In the genomic region with DNA sequence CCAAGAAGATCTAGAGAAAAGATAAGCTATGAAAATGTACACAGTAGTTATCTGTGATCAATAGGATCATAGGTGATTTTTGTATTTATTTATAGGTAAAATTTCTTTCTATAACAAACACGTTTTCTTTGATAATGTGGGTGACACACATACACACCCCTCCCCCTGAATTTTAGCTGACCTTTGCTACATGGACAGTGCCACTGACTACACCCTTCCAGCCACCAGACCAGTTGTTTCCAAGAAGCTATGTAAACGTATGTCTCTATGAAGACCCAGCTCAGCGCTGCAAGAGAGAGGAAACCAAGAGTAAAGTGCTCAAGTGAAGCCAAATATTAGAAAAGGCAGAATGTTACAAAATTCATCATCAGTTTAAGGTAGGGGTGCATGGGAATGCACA, we compare ENCODE assay signal across 21 cellular contexts. TPM values are rescaled to one million over a fixed set of nuclear protein-coding genes. Genes with fewer than 3 reads are reported as not detected.
DNase-seq lines count a peak whose midpoint lies in the region; TF ChIP-seq lines count a peak whose summit lies in the region.
"Had no signal": no experiment of that assay in that cellular context is flagged by ENCODE, and none has a peak within 500 bp of the region (broad histone marks: within the 10 kb centered on the region; RNA-seq: fewer than 3 reads in every experiment).

No MANE protein-coding gene starts in this region.

- TF ChIP-seq CTCF in Caco-2 (IDR thresholded peaks at IDR 0.05; ENCODE audit: insufficient read depth in 1 of 2, low read depth in 1 of 2, low read length in 1 of 2, severe bottlenecking in 1 of 2, unreplicated experiment in 1 of 2) (no peak), colonic mucosa (IDR thresholded peaks at IDR 0.05) (no peak), progenitor cell of endocrine pancreas (IDR thresholded peaks at IDR 0.05; ENCODE audit: unreplicated experiment) (no peak)

- peaks cover 93% of the 10 kb centered on the region for H3K36me3 Mint-ChIP-seq in Caco-2 (ENCODE audit: insufficient read depth, unreplicated experiment)
- peaks cover 22% of the 10 kb centered on the region for H3K36me3 Mint-ChIP-seq in progenitor cell of endocrine pancreas (ENCODE audit: insufficient read depth)
- H3K36me3 Mint-ChIP-seq: CD14-positive monocyte; CD8-positive, alpha-beta memory T cell had no signal

- H3K4me3 ChIP-seq in Caco-2 (ENCODE audit: low read depth, low read length) (no peak overlapping the region), colonic mucosa (no peak overlapping the region)
- H3K4me3 ChIP-seq: A549; BLaER1 treated with 17β-estradiol and CSF1 and Interleukin-3, amounts not matched to agents 10 nM and 100 nM had no signal

- H3K27ac Mint-ChIP-seq in Caco-2 (ENCODE audit: unreplicated experiment), result peak overlapping the region; percentile 73
- H3K27ac Mint-ChIP-seq in progenitor cell of endocrine pancreas, result peak overlapping the region; percentile 1
- H3K27ac Mint-ChIP-seq: CD4-positive, alpha-beta T cell; CD8-positive, alpha-beta memory T cell; H9 had no signal

- H3K27me3 ChIP-seq in Caco-2 (replicated peaks; ENCODE audit: control insufficient read depth, insufficient read depth, low read length) (no peaks in the 10 kb centered on the region), colonic mucosa (no peaks in the 10 kb centered on the region)
- H3K27me3 ChIP-seq: BE2C; BLaER1 treated with 17β-estradiol and CSF1 and Interleukin-3, amounts not matched to agents 10 nM and 100 nM had no signal

- peaks cover 47% of the 10 kb centered on the region for H3K4me1 ChIP-seq in Caco-2
- H3K4me1 ChIP-seq in colonic mucosa, result peaks cover 5% of the 10 kb centered on the region
- H3K4me1 ChIP-seq: A549, BE2C had no signal

- no peak overlapping the region for H3K27ac ChIP-seq in colonic mucosa
- H3K27ac ChIP-seq: A549; BLaER1 treated with 17β-estradiol and CSF1 and Interleukin-3, amounts not matched to agents 10 nM and 100 nM had no signal

- POLR2A ChIA-PET in Caco-2 (lab: Charles Lee), result no interaction called here

- peaks cover 10% of the 10 kb centered on the region for H3K9me3 Mint-ChIP-seq in Caco-2 (ENCODE audit: unreplicated experiment)
- no peaks in the 10 kb centered on the region for H3K9me3 Mint-ChIP-seq in progenitor cell of endocrine pancreas (ENCODE audit: low read depth)
- H3K9me3 Mint-ChIP-seq: CD4-positive, alpha-beta T cell; CD8-positive, alpha-beta memory T cell; H9 had no signal

- no TSS peak for BruUV-seq in Caco-2 (replicated peaks; lab: Mats Ljungman, UMichigan)

- peaks cover 16% of the 10 kb centered on the region for H3K36me3 ChIP-seq in Caco-2 (ENCODE audit: control insufficient read depth, insufficient read depth, low read length)
- no peaks in the 10 kb centered on the region for H3K36me3 ChIP-seq in colonic mucosa
- H3K36me3 ChIP-seq: BE2C; BLaER1 treated with 17β-estradiol and CSF1 and Interleukin-3, amounts not matched to agents 10 nM and 100 nM had no signal

- CTCF ChIA-PET in Caco-2 (lab: Charles Lee), result interaction anchor here (0.5 to 0.9 kb wide), 2 partner anchors 63 to 427 kb away, joined by 3 read pairs; no protein-coding TSS in a partner anchor

- intact Hi-C loops in Caco-2 (cut with micrococcal nuclease; ENCODE audit: unreplicated experiment), result loop anchor here (1.0 to 5.0 kb wide), 4 partner anchors 15 to 220 kb away; no protein-coding TSS in a partner anchor
- intact Hi-C loops in colonic mucosa (cut with DNase I), result no loop called here

- DNase-seq in Caco-2 (peak; percentile 83 to 91), colonic mucosa (peak; percentile 52), mesenteric fat pad (ENCODE audit: low spot score) (peak; percentile 4), progenitor cell of endocrine pancreas (ENCODE audit: low spot score, unreplicated experiment) (no peak), GOT3 (lab: John Stamatoyannopoulos, UW) (no peak), hippocampal formation (lab: John Stamatoyannopoulos, UW) (no peak), cerebellar nuclear complex (lab: John Stamatoyannopoulos, UW) (no peak)
- DNase-seq: 8988T; ACHN; AML-193; BE2C; Calu3; CD4-positive, alpha-beta T cell; CD8-positive, alpha-beta memory T cell; DMS53; DMS79 treated with DMSO at 0.1 percent for 48 hours; GF-D8; H9 had no signal

- H3K27me3 Mint-ChIP-seq in Caco-2 (ENCODE audit: insufficient read depth, unreplicated experiment) (no peaks in the 10 kb centered on the region), progenitor cell of endocrine pancreas (peaks cover 4% of the 10 kb centered on the region)
- H3K27me3 Mint-ChIP-seq: CD4-positive, alpha-beta T cell had no signal

- H3K9ac ChIP-seq in colonic mucosa (ENCODE audit: low read depth in 2 of 2, low read length in 2 of 2), result no peak overlapping the region
- H3K9ac ChIP-seq: BLaER1 treated with 17β-estradiol and CSF1 and Interleukin-3, amounts not matched to agents 10 nM and 100 nM had no signal

- peak overlapping the region; percentile 21 for H3K4me3 Mint-ChIP-seq in Caco-2 (ENCODE audit: unreplicated experiment)
- no peak overlapping the region for H3K4me3 Mint-ChIP-seq in progenitor cell of endocrine pancreas (ENCODE audit: low read depth)
- H3K4me3 Mint-ChIP-seq: CD14-positive monocyte; CD4-positive, alpha-beta T cell; CD8-positive, alpha-beta memory T cell; H9 had no signal

- H3K9me3 ChIP-seq in Caco-2 (peaks cover 35% of the 10 kb centered on the region), colonic mucosa (no peaks in the 10 kb centered on the region)
- H3K9me3 ChIP-seq: A549, BE2C had no signal

- H3K4me1 Mint-ChIP-seq in Caco-2 (ENCODE audit: low read depth, unreplicated experiment) (peaks cover 28% of the 10 kb centered on the region), progenitor cell of endocrine pancreas (ENCODE audit: low read depth) (peaks cover 16% of the 10 kb centered on the region)
- H3K4me1 Mint-ChIP-seq: CD14-positive monocyte; CD8-positive, alpha-beta memory T cell had no signal

RNA-seq across cellular contexts. Expression of a gene that starts 16.3 kb away (rescaled TPM):
- total RNA-seq in Caco-2 (2022) (43.4 and 44.7 TPM in 2 replicates), colonic mucosa (10 to 100 TPM in 1 of 2 donors, 1 to 10 TPM in 1; 9.6 to 15.7 TPM), mesenteric fat pad (70.0 TPM), progenitor cell of endocrine pancreas (15.9 and 17.5 TPM in 2 replicates)

Comparison
In these comparisons a context has a peak if more than half of its experiments do, and no peak if none do; other contexts are left out.
1. DNase-seq: peak in Caco-2 (2 of 2), colonic mucosa (single experiment) and mesenteric fat pad (single experiment); none in progenitor cell of endocrine pancreas (single experiment), GOT3 (single experiment), hippocampal formation (0 of 2) and cerebellar nuclear complex (0 of 2).